32 cellular contexts compared by ENCODE assay signal in the genomic region with DNA sequence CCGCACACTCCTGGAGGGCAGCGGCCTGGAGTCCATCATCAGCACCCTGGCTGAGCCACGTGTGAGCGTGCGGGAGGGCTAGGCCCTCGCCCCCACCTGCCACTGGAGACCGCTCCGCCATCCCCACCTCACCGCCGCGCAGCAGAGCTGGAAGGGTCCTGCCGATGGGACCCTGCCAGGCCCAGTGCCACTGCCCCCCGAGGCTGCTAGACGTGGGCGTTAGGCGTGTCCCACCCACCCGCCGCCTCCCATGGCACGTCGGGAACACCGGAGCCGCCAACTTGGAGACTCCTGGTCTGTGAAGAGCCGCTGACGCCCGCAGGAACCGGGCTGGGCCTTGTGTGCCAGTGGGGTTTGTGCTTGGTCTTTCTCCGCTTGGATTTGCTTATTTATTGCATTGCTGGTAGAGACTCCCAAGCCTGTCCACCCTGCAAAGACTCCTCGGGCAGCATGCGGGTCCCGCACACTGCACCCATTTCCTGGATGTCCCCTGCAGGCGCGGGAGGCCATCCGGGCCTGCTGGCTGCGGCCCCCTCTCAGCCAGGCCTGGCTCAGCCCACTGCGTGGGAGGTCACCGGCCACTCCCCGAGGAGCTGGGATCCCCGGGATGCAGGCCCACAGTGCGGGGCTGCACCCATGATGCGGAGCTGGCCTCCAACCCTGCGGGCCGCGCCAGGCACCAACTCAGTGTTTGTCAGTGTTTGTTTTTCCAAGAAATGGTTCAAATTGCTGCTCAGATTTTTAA. TPM values are rescaled to one million over a fixed set of nuclear protein-coding genes. Genes with fewer than 3 reads are reported as not detected.
DNase-seq lines count a peak whose midpoint lies in the region; ATAC-seq and TF ChIP-seq lines count a peak whose summit lies in the region.
"Had no signal": no experiment of that assay in that cellular context is flagged by ENCODE, and none has a peak within 500 bp of the region (broad histone marks: within the 10 kb centered on the region; RNA-seq: fewer than 3 reads in every experiment).

No MANE protein-coding gene starts in this region.

- no peak for TF ChIP-seq CTCF in activated B cell treated with CpG ODN at 0.5 μM for 24 hours (IDR thresholded peaks at IDR 0.05)
- TF ChIP-seq CTCF in upper lobe of right lung (IDR thresholded peaks at IDR 0.05), result no peak

- H3K4me1 ChIP-seq in upper lobe of right lung, result no peaks in the 10 kb centered on the region
- H3K4me1 ChIP-seq: gastroesophageal sphincter, pancreas, stomach, uterus had no signal

- peak overlapping the region; percentile 85 for H3K27ac Mint-ChIP-seq in activated naive CD4-positive, alpha-beta T cell treated with anti-CD3 and anti-CD28 coated beads, Interleukin-2, amount 50 U/mL, for 24 hours
- H3K27ac Mint-ChIP-seq in activated B cell treated with CpG ODN at 0.5 μM for 24 hours, result peak overlapping the region; percentile 99
- no peak overlapping the region for H3K27ac Mint-ChIP-seq in activated CD4-positive, alpha-beta T cell treated with anti-CD3 and anti-CD28 coated beads, Interleukin-2, amount 10 ng/mL, durations not matched to agents 7 days and 5 days
- H3K27ac Mint-ChIP-seq: brain had no signal

- no peak overlapping the region for H3K27ac ChIP-seq in upper lobe of right lung
- H3K27ac ChIP-seq: gastroesophageal sphincter, hepatocyte, pancreas, stomach, uterus had no signal

- no peak overlapping the region for H3K4me3 ChIP-seq in upper lobe of right lung
- H3K4me3 ChIP-seq: gastroesophageal sphincter, GM12878, hepatocyte, pancreas, skin epidermis, stomach, uterus had no signal

- DNase-seq in activated naive CD4-positive, alpha-beta T cell treated with Interleukin-2 at 50 U/mL for 16 hours, result no peak
- DNase-seq in activated B cell treated with CpG ODN at 0.5 μM for 24 hours (no peak), islet precursor cell (peak; percentile 43), upper lobe of right lung (no peak), kidney tubule cell (ENCODE audit: low spot score) (no peak)
- no peak for DNase-seq in activated CD4-positive, alpha-beta T cell treated with anti-CD3 and anti-CD28 coated beads, Interleukin-2, amount 10 ng/mL, durations not matched to agents 7 days and 5 days
- DNase-seq: activated CD4-positive, alpha-beta T cell treated with anti-CD3 and anti-CD28 coated beads, Interleukin-2, amount 10 ng/mL, durations not matched to agents 24 days and 14 days; activated naive CD4-positive, alpha-beta T cell; activated T-cell treated with anti-CD3 and anti-CD28 coated beads, Interleukin-2, amount 50 U/mL, for 48 hours; amniotic stem cell; HCEC 1CT; NCI-H1417; NCI-H2029; NCI-H526; NK-92 treated with Interleukin-12 subunit alpha and Interleukin-12 subunit beta, amount 100 ng/mL, for 24 hours; retina; stomach; SW 1271; T1000; uterus had no signal

- H3K4me3 Mint-ChIP-seq in activated naive CD4-positive, alpha-beta T cell treated with anti-CD3 and anti-CD28 coated beads, Interleukin-2, amount 50 U/mL, for 24 hours, result peak overlapping the region; percentile 92
- H3K4me3 Mint-ChIP-seq in activated B cell treated with CpG ODN at 0.5 μM for 24 hours, result peak overlapping the region; percentile 95
- no peak overlapping the region for H3K4me3 Mint-ChIP-seq in activated CD4-positive, alpha-beta T cell treated with anti-CD3 and anti-CD28 coated beads, Interleukin-2, amount 10 ng/mL, durations not matched to agents 7 days and 5 days
- H3K4me3 Mint-ChIP-seq: brain had no signal

- ATAC-seq in activated B cell treated with CpG ODN at 0.5 μM for 24 hours (ENCODE audit: low read depth), result no peak
- ATAC-seq in upper lobe of right lung, result peak; percentile 12
- ATAC-seq in HG02623 (IDR thresholded peaks at IDR 0.05; ENCODE audit: unreplicated experiment), result no peak
- ATAC-seq: gastroesophageal sphincter, GM12878, pancreas, Right ventricle myocardium inferior had no signal

- CTCF ChIA-PET in activated B cell treated with CpG ODN at 0.5 μM for 24 hours (lab: Charles Lee), result interaction anchor here (0.7 to 0.9 kb wide), 3 partner anchors 9 to 29 kb away, joined by 3 read pairs; no protein-coding TSS in a partner anchor
- CTCF ChIA-PET in activated CD4-positive, alpha-beta T cell treated with anti-CD3 and anti-CD28 coated beads, Interleukin-2, amount 10 ng/mL, durations not matched to agents 7 days and 5 days (lab: Charles Lee), result interaction anchor here (0.8 to 1.2 kb wide), 2 partner anchors 9 to 45 kb away, joined by 3 to 4 read pairs; no protein-coding TSS in a partner anchor

- peaks cover under 1% of the 10 kb centered on the region for H3K9me3 ChIP-seq in upper lobe of right lung
- H3K9me3 ChIP-seq: pancreas had no signal

- H3K36me3 ChIP-seq in upper lobe of right lung, result no peaks in the 10 kb centered on the region
- H3K36me3 ChIP-seq: gastroesophageal sphincter, pancreas, stomach, uterus had no signal

- intact Hi-C loops in activated B cell treated with CpG ODN at 0.5 μM for 24 hours (cut with micrococcal nuclease), result loop anchor here (5.0 kb wide), 1 partner anchor 35 kb away; no protein-coding TSS in a partner anchor
- intact Hi-C loops in upper lobe of right lung (cut with DNase I), result no loop called here

- H3K9me3 Mint-ChIP-seq in activated naive CD4-positive, alpha-beta T cell treated with anti-CD3 and anti-CD28 coated beads, Interleukin-2, amount 50 U/mL, for 24 hours, result peaks cover 12% of the 10 kb centered on the region
- peaks cover 14% of the 10 kb centered on the region for H3K9me3 Mint-ChIP-seq in activated B cell treated with CpG ODN at 0.5 μM for 24 hours
- H3K9me3 Mint-ChIP-seq in activated CD4-positive, alpha-beta T cell treated with anti-CD3 and anti-CD28 coated beads, Interleukin-2, amount 10 ng/mL, durations not matched to agents 7 days and 5 days, result peaks cover 23% of the 10 kb centered on the region

- peaks cover 46% of the 10 kb centered on the region for H3K36me3 Mint-ChIP-seq in activated naive CD4-positive, alpha-beta T cell treated with anti-CD3 and anti-CD28 coated beads, Interleukin-2, amount 50 U/mL, for 24 hours
- H3K36me3 Mint-ChIP-seq in activated B cell treated with CpG ODN at 0.5 μM for 24 hours (ENCODE audit: low read depth), result peaks cover 88% of the 10 kb centered on the region
- H3K36me3 Mint-ChIP-seq in activated CD4-positive, alpha-beta T cell treated with anti-CD3 and anti-CD28 coated beads, Interleukin-2, amount 10 ng/mL, durations not matched to agents 7 days and 5 days (ENCODE audit: low read depth), result peaks cover 79% of the 10 kb centered on the region
- H3K36me3 Mint-ChIP-seq: brain had no signal

- H3K27me3 ChIP-seq in upper lobe of right lung, result no peaks in the 10 kb centered on the region
- H3K27me3 ChIP-seq: gastroesophageal sphincter, hepatocyte, pancreas, stomach, uterus had no signal

- no peaks in the 10 kb centered on the region for H3K27me3 Mint-ChIP-seq in activated naive CD4-positive, alpha-beta T cell treated with anti-CD3 and anti-CD28 coated beads, Interleukin-2, amount 50 U/mL, for 24 hours
- H3K27me3 Mint-ChIP-seq in activated B cell treated with CpG ODN at 0.5 μM for 24 hours, result no peaks in the 10 kb centered on the region
- no peaks in the 10 kb centered on the region for H3K27me3 Mint-ChIP-seq in activated CD4-positive, alpha-beta T cell treated with anti-CD3 and anti-CD28 coated beads, Interleukin-2, amount 10 ng/mL, durations not matched to agents 7 days and 5 days

- peaks cover 88% of the 10 kb centered on the region for H3K4me1 Mint-ChIP-seq in activated naive CD4-positive, alpha-beta T cell treated with anti-CD3 and anti-CD28 coated beads, Interleukin-2, amount 50 U/mL, for 24 hours
- H3K4me1 Mint-ChIP-seq in activated B cell treated with CpG ODN at 0.5 μM for 24 hours, result peaks cover 88% of the 10 kb centered on the region
- peaks cover 68% of the 10 kb centered on the region for H3K4me1 Mint-ChIP-seq in activated CD4-positive, alpha-beta T cell treated with anti-CD3 and anti-CD28 coated beads, Interleukin-2, amount 10 ng/mL, durations not matched to agents 7 days and 5 days
- H3K4me1 Mint-ChIP-seq: brain had no signal

- POLR2A ChIA-PET in activated B cell treated with CpG ODN at 0.5 μM for 24 hours (lab: Charles Lee), result interaction anchor here (1.9 to 2.1 kb wide), 2 partner anchors 12 to 20 kb away, joined by 6 to 9 read pairs; no protein-coding TSS in a partner anchor
- POLR2A ChIA-PET in activated CD4-positive, alpha-beta T cell treated with anti-CD3 and anti-CD28 coated beads, Interleukin-2, amount 10 ng/mL, durations not matched to agents 7 days and 5 days (lab: Charles Lee), result no interaction called here

RNA-seq across cellular contexts. Expression of a gene that starts 6.0 kb away (rescaled TPM):
- total RNA-seq in activated B cell treated with CpG ODN at 0.5 μM for 24 hours (63.6 and 71.6 TPM in 2 replicates), upper lobe of right lung (3.3 TPM)
- total RNA-seq in activated CD4-positive, alpha-beta T cell treated with anti-CD3 and anti-CD28 coated beads, Interleukin-2, amount 10 ng/mL, durations not matched to agents 7 days and 5 days, result 10 to 100 TPM; 45.9 to 49.0 TPM
- total RNA-seq: cerebellum, endothelial cell of umbilical vein, fibroblast of lung, hepatocyte, Right ventricle myocardium inferior had no signal

Comparison
In these comparisons a context has a peak if more than half of its experiments do, and no peak if none do; other contexts are left out.
1. RNA of a gene that starts 6.0 kb away (total RNA-seq): 63.6 to 71.6 TPM in activated B cell treated with CpG ODN at 0.5 μM for 24 hours and 45.9 to 49.0 TPM in activated CD4-positive, alpha-beta T cell treated with anti-CD3 and anti-CD28 coated beads, Interleukin-2, amount 10 ng/mL, durations not matched to agents 7 days and 5 days; 3.3 TPM in upper lobe of right lung (single experiment); every median in the first group is over 10 times any median in the second.